Comparison of ENCODE assay signal across 16 cellular contexts in the genomic region with DNA sequence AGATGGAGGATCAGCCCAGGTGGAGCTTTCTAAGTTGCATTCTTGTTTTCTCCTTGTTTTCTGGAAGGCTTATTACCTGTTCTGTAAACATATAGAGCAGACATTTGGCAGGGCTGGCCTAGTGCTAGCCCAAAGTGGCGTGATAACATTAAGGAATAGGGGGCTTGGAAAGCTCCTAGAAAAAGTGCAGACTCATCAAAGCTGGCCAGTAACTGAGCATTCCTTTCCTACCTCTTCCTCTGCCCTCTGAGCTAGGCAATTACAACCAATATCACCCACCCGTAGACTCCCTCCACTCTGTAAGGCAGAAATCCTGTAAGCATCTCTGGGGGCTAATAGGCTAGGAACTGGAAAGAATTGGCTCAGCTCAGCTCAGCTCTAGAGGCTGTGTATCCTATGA. TPM values are rescaled to one million over a fixed set of nuclear protein-coding genes. Genes with fewer than 3 reads are reported as not detected.
"Had no signal": no experiment of that assay in that cellular context is flagged by ENCODE, and none has a peak within 500 bp of the region (broad histone marks: within the 10 kb centered on the region; RNA-seq: fewer than 3 reads in every experiment).

No MANE protein-coding gene starts in this region.

RNA-seq across cellular contexts. Expression of a gene that starts 7.5 kb away (rescaled TPM):
- total RNA-seq: stomach, subcutaneous adipose tissue, suprapubic skin, temporal lobe, testis, thoracic aorta, thyroid gland, tibial nerve, transverse colon, upper lobe of left lung, upper lobe of right lung, ureter, urinary bladder, uterus, vagina had no signal
- polyA plus RNA-seq: stomach, thymus, urinary bladder had no signal

RNA-seq across cellular contexts. Expression of a gene that starts 44.8 kb away (rescaled TPM):
- total RNA-seq: stomach, subcutaneous adipose tissue, suprapubic skin, temporal lobe, thoracic aorta, thyroid gland, tibial nerve, transverse colon, upper lobe of left lung, upper lobe of right lung, ureter, urinary bladder, uterus, vagina had no signal
- polyA plus RNA-seq: stomach, thymus, urinary bladder had no signal
